In the genomic region with DNA sequence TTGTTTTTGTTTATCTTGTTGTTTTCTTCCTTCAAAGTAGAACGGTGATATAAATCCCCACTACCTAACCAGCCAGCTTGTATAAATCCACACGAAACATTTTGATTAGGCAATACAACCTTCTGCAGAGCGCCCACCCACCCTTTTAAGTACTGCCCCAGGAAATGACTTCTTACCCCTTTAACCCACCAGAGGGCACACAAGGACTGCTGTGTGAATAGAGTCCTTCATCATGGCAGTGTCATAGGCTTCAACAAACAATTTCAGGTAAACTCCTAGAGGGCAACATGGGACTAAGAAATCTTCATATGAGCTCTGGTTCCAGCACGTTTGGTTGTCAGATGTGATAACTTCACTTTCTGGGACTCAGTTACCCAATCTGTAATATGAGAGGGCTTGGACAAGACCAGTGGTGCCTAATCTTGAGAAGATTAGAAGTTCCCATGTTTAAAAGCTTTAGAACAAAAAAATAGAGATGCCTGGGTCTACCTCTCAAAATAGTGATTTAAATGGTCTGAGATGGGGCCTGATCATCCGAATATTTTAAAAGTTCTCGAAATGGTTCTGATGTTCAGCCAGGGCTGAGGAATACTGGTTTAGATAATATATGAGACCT, we compare ENCODE assay signal across 8 cellular contexts. TPM values are rescaled to one million over a fixed set of nuclear protein-coding genes. Genes with fewer than 3 reads are reported as not detected.
DNase-seq lines count a peak whose midpoint lies in the region; ATAC-seq, FAIRE-seq and TF ChIP-seq lines count a peak whose summit lies in the region.

No MANE protein-coding gene starts in this region.

- intact Hi-C loops in esophagus muscularis mucosa (cut with DNase I) = loop anchor here (5.0 to 10.0 kb wide), 5 partner anchors 142 to 522 kb away; partner anchors contain the start of genes AMOTL1, CWC15 and KDM4D
- intact Hi-C loops in naive thymus-derived CD4-positive, alpha-beta T cell (cut with micrococcal nuclease) = loop anchor here (1.0 to 5.0 kb wide), 13 partner anchors 14 to 1804 kb away; partner anchors contain the start of genes AMOTL1 (in 1 of the 2), CWC15 (in 1 of the 2) and KDM4D (in 1 of the 2)

- ATAC-seq in GM19324 (IDR thresholded peaks at IDR 0.05; ENCODE audit: low FRiP score, unreplicated experiment) (peak; percentile 71), HG03571 (IDR thresholded peaks at IDR 0.05; ENCODE audit: unreplicated experiment) (peak; percentile 62)
- peak; percentile 91 for ATAC-seq in naive thymus-derived CD4-positive, alpha-beta T cell

- no peak overlapping the region for H3K4me3 ChIP-seq in esophagus muscularis mucosa
- H3K4me3 ChIP-seq in naive thymus-derived CD4-positive, alpha-beta T cell (ENCODE audit: low read length) = no peak overlapping the region

- H3K4me3 Mint-ChIP-seq in activated CD4-positive, alpha-beta T cell treated with anti-CD3 and anti-CD28 coated beads, Interleukin-2, amount 10 ng/mL, durations not matched to agents 7 days and 5 days = no peak overlapping the region
- no peak overlapping the region for H3K4me3 Mint-ChIP-seq in naive thymus-derived CD4-positive, alpha-beta T cell

- H3K9me3 Mint-ChIP-seq in activated CD4-positive, alpha-beta T cell treated with anti-CD3 and anti-CD28 coated beads, Interleukin-2, amount 10 ng/mL, durations not matched to agents 7 days and 5 days = peaks cover 7% of the 10 kb centered on the region
- peaks cover under 1 to 15% (median 6%) of the 10 kb centered on the region in 11 donors for H3K9me3 Mint-ChIP-seq in naive thymus-derived CD4-positive, alpha-beta T cell

- no peaks in the 10 kb centered on the region for H3K4me1 Mint-ChIP-seq in activated CD4-positive, alpha-beta T cell treated with anti-CD3 and anti-CD28 coated beads, Interleukin-2, amount 10 ng/mL, durations not matched to agents 7 days and 5 days
- H3K4me1 Mint-ChIP-seq in naive thymus-derived CD4-positive, alpha-beta T cell = peaks cover 0 to 2% (median 0%) of the 10 kb centered on the region in 7 donors

- H3K27ac ChIP-seq in esophagus muscularis mucosa (replicated peaks in 1 of 4) = no peak overlapping the region
- no peak overlapping the region for H3K27ac ChIP-seq in naive thymus-derived CD4-positive, alpha-beta T cell (ENCODE audit: low read depth, low read length)

- no peak overlapping the region for H3K27ac Mint-ChIP-seq in activated CD4-positive, alpha-beta T cell treated with anti-CD3 and anti-CD28 coated beads, Interleukin-2, amount 10 ng/mL, durations not matched to agents 7 days and 5 days
- H3K27ac Mint-ChIP-seq in naive thymus-derived CD4-positive, alpha-beta T cell = peak overlapping the region in 1 of 9 donors; percentile 2

- FAIRE-seq in urothelium cell line (lab: Jason Lieb, UNC) = no peak

- no peaks in the 10 kb centered on the region for H3K9me3 ChIP-seq in esophagus muscularis mucosa
- no peaks in the 10 kb centered on the region for H3K9me3 ChIP-seq in naive thymus-derived CD4-positive, alpha-beta T cell (ENCODE audit: control insufficient read depth in 2 of 3, low read length in 3 of 3)

- H3K27me3 Mint-ChIP-seq in activated CD4-positive, alpha-beta T cell treated with anti-CD3 and anti-CD28 coated beads, Interleukin-2, amount 10 ng/mL, durations not matched to agents 7 days and 5 days = peaks cover 5% of the 10 kb centered on the region
- H3K27me3 Mint-ChIP-seq in naive thymus-derived CD4-positive, alpha-beta T cell = peaks cover 5 to 18% (median 13%) of the 10 kb centered on the region in 5 donors

- CTCF ChIA-PET in activated CD4-positive, alpha-beta T cell treated with anti-CD3 and anti-CD28 coated beads, Interleukin-2, amount 10 ng/mL, durations not matched to agents 7 days and 5 days (lab: Charles Lee) = interaction anchor here (0.6 to 1.6 kb wide), 4 partner anchors 10 to 339 kb away, joined by 3 to 4 read pairs (median 4); no protein-coding TSS in a partner anchor
- CTCF ChIA-PET in naive thymus-derived CD4-positive, alpha-beta T cell (lab: Charles Lee) = interaction anchor here (0.9 to 1.4 kb wide), 5 partner anchors 10 to 1803 kb away, joined by 3 to 5 read pairs (median 3); no protein-coding TSS in a partner anchor

- H3K36me3 Mint-ChIP-seq in activated CD4-positive, alpha-beta T cell treated with anti-CD3 and anti-CD28 coated beads, Interleukin-2, amount 10 ng/mL, durations not matched to agents 7 days and 5 days (ENCODE audit: low read depth) = no peaks in the 10 kb centered on the region
- peaks cover 2 to 12% (median 7%) of the 10 kb centered on the region in 5 donors for H3K36me3 Mint-ChIP-seq in naive thymus-derived CD4-positive, alpha-beta T cell

- peaks cover 0 to 8% (median 3%) of the 10 kb centered on the region in 4 donors for H3K36me3 ChIP-seq in esophagus muscularis mucosa
- no peaks in the 10 kb centered on the region for H3K36me3 ChIP-seq in naive thymus-derived CD4-positive, alpha-beta T cell (ENCODE audit: control insufficient read depth in 2 of 3, insufficient read depth in 3 of 3, low read length in 3 of 3)

- no peaks in the 10 kb centered on the region for H3K27me3 ChIP-seq in esophagus muscularis mucosa
- H3K27me3 ChIP-seq in naive thymus-derived CD4-positive, alpha-beta T cell (ENCODE audit: control insufficient read depth in 2 of 2, insufficient read depth in 2 of 2, low read length in 2 of 2) = no peaks in the 10 kb centered on the region

- TF ChIP-seq POLR2A in esophagus muscularis mucosa (IDR thresholded peaks at IDR 0.05; ENCODE audit: low read depth) = no peak

- no peak for TF ChIP-seq EP300 in esophagus muscularis mucosa (IDR thresholded peaks at IDR 0.05)

- POLR2A ChIA-PET in activated CD4-positive, alpha-beta T cell treated with anti-CD3 and anti-CD28 coated beads, Interleukin-2, amount 10 ng/mL, durations not matched to agents 7 days and 5 days (lab: Charles Lee) = no interaction called here
- POLR2A ChIA-PET in naive thymus-derived CD4-positive, alpha-beta T cell (lab: Charles Lee) = no interaction called here

- WGBS in esophagus muscularis mucosa = 33% methylated on average over 6 of the region's 6 CpGs

- TF ChIP-seq CTCF in esophagus muscularis mucosa (IDR thresholded peaks at IDR 0.05) = peak; percentile 78 to 88 (median 86)

- DNase-seq in CMK (ENCODE audit: low read depth) (peak; percentile 73), NCI-H524 treated with DMSO at 0.1 percent for 48 hours (lab: John Stamatoyannopoulos, UW) (peak; percentile 64), esophagus muscularis mucosa (ENCODE audit: extremely low spot score) (no peak), urothelium cell line (ENCODE audit: low spot score) (peak; percentile 76)
- peak; percentile 68 for DNase-seq in activated CD4-positive, alpha-beta T cell treated with anti-CD3 and anti-CD28 coated beads, Interleukin-2, amount 10 ng/mL, durations not matched to agents 7 days and 5 days
- DNase-seq in naive thymus-derived CD4-positive, alpha-beta T cell = peak in 8 of 9 donors; percentile 33 to 68 (median 55)

- H3K4me1 ChIP-seq in esophagus muscularis mucosa = peaks cover 0 to 6% (median 0%) of the 10 kb centered on the region in 4 donors
- no peaks in the 10 kb centered on the region for H3K4me1 ChIP-seq in naive thymus-derived CD4-positive, alpha-beta T cell (ENCODE audit: control insufficient read depth in 2 of 2, insufficient read depth in 2 of 2, low read length in 2 of 2)

RNA-seq across cellular contexts. Expression of gene PIWIL4, which starts 56.1 kb away (rescaled TPM):
- total RNA-seq in activated CD4-positive, alpha-beta T cell treated with anti-CD3 and anti-CD28 coated beads, Interleukin-2, amount 10 ng/mL, durations not matched to agents 7 days and 5 days = under 1 TPM; 0.55 to 0.65 TPM
- 1 to 10 TPM; 3.2 to 4.5 (median 4.1) TPM for total RNA-seq in esophagus muscularis mucosa
- total RNA-seq in naive thymus-derived CD4-positive, alpha-beta T cell = 1 to 10 TPM in 4 of 5 experiments, under 1 TPM in 1; 0.80 to 3.1 (median 1.5) TPM
- under 1 TPM; 0.59 to 0.90 TPM for polyA plus RNA-seq in naive thymus-derived CD4-positive, alpha-beta T cell
